In the genomic region with DNA sequence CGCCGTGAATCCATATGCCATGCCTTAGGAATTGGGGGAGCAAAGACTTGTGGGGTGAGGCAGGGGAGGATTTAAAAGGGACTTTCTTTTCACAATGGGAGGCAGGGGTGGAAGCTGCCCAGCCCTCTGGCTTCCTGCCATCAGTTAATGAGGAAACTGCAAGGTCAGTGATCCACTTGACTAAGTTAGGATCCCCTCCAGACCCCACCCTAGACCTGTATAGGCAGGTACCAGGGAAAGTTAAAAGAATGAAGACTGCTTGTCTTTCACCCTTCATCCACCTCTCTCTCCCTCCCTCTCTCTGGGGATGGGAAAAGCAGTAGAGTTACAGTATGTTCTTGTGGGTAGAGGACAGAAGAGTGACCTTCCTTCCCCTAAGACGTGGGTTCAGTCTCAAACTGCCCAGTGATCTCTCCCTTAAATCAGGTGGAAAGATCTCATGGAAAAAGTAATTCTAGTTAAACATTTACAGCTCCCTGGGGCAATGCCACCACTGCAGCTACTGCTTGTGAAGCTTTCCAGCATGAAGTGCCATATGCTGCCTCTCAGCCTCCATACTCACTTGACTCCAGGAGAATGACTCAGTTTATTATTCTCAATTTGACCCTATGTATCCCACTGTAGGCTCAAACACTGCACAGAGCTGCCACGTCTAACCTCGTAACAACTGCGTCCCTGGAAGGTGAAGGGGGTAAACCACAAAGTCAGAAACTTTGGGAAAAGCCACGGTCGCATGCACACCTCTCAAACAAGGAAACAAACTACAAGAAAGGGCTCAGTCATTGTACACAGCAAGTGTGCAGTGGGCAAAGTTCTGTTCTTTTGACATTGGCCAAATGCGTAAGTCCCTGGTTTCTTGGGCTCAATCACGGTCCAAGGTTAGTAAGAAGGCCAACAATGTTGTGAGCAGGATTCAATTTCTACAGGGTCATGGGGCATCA, we compare ENCODE assay signal across 8 cellular contexts. TPM values are rescaled to one million over a fixed set of nuclear protein-coding genes. Genes with fewer than 3 reads are reported as not detected.
DNase-seq lines count a peak whose midpoint lies in the region; ATAC-seq and TF ChIP-seq lines count a peak whose summit lies in the region.

No MANE protein-coding gene starts in this region.

- H3K27me3 ChIP-seq in SJCRH30 (no peaks in the 10 kb centered on the region), rectal smooth muscle tissue (ENCODE audit: control insufficient read depth, insufficient read depth, low read length) (no peaks in the 10 kb centered on the region)

- peaks cover 5% of the 10 kb centered on the region; the same call in 1 of the 2 replicates for H3K4me1 ChIP-seq in SJCRH30
- peaks cover 9% of the 10 kb centered on the region for H3K4me1 ChIP-seq in rectal smooth muscle tissue (ENCODE audit: control insufficient read depth, insufficient read depth, low read length)

- no peaks in the 10 kb centered on the region for H3K9me3 ChIP-seq in SJCRH30 (replicated peaks)

- peak overlapping the region; percentile 88 for H3K4me3 ChIP-seq in GM08714 (ENCODE audit: low read length)
- peak overlapping the region; percentile 97 for H3K4me3 ChIP-seq in SJCRH30
- peak overlapping the region; percentile 78 for H3K4me3 ChIP-seq in fibroblast of pulmonary artery (replicated peaks; ENCODE audit: low read depth, low read length)
- peak overlapping the region; percentile 99 for H3K4me3 ChIP-seq in rectal smooth muscle tissue (ENCODE audit: low read length)

- no peak for ATAC-seq in GM21381 (IDR thresholded peaks at IDR 0.05; ENCODE audit: unreplicated experiment)

- H3K27ac ChIP-seq in SJCRH30 (no peak overlapping the region), rectal smooth muscle tissue (ENCODE audit: low read depth, low read length) (no peak overlapping the region)

- peak overlapping the region; percentile 88 for H3K9ac ChIP-seq in rectal smooth muscle tissue (ENCODE audit: low read length)

- POLR2A ChIA-PET in GM10248 (lab: Yijun Ruan, JAX), result no interaction called here

- DNase-seq in SJCRH30, result no peak
- no peak for DNase-seq in fibroblast of pulmonary artery (ENCODE audit: low read depth)
- no peak for DNase-seq in GOT3 (lab: John Stamatoyannopoulos, UW)
- DNase-seq in SKM-1 (lab: John Stamatoyannopoulos, UW; ENCODE audit: unreplicated experiment), result no peak
- DNase-seq in GM10248 (ENCODE audit: extremely low spot score), result no peak

- CTCF ChIA-PET in GM10248 (lab: Yijun Ruan, JAX), result interaction anchor here (0.9 to 2.1 kb wide), 7 partner anchors 11 to 616 kb away, joined by 3 to 6 read pairs (median 3); no protein-coding TSS in a partner anchor

- H3K36me3 ChIP-seq in SJCRH30, result no peaks in the 10 kb centered on the region
- peaks cover 12% of the 10 kb centered on the region for H3K36me3 ChIP-seq in rectal smooth muscle tissue (ENCODE audit: control insufficient read depth, insufficient read depth, low read length)

- TF ChIP-seq CTCF in fibroblast of pulmonary artery (IDR thresholded peaks at IDR 0.05; ENCODE audit: low read length, missing control alignments) (no peak), GM10248 (IDR thresholded peaks at IDR 0.05; ENCODE audit: control extremely low read depth, extremely low read depth, low read depth, missing control alignments) (no peak)

RNA-seq across cellular contexts. Expression of gene COA3, which starts 1.2 kb away (rescaled TPM):
- total RNA-seq in SJCRH30 (2014; rRNA removed; shearing (Covaris generic)), result 105 and 107 TPM in 2 replicates

RNA-seq across cellular contexts. Expression of gene CNTD1, which starts 1.3 kb away (rescaled TPM):
- total RNA-seq in SJCRH30 (2014; rRNA removed; shearing (Covaris generic)), result 0.10 TPM in 2 replicates

RNA-seq across cellular contexts. Expression of gene WNK4, which starts 16.9 kb away (rescaled TPM):
- total RNA-seq in SJCRH30 (2014; rRNA removed; shearing (Covaris generic)), result 0.18 and 0.32 TPM in 2 replicates

RNA-seq across cellular contexts. Expression of gene VPS25, which starts 24.1 kb away (rescaled TPM):
- total RNA-seq in SJCRH30 (2014; rRNA removed; shearing (Covaris generic)), result 71.0 and 79.3 TPM in 2 replicates

RNA-seq across cellular contexts. Expression of gene BECN1, which starts 26.7 kb away (rescaled TPM):
- 62.1 and 62.9 TPM in 2 replicates for total RNA-seq in SJCRH30 (2014; rRNA removed; shearing (Covaris generic))
